In the genomic region with DNA sequence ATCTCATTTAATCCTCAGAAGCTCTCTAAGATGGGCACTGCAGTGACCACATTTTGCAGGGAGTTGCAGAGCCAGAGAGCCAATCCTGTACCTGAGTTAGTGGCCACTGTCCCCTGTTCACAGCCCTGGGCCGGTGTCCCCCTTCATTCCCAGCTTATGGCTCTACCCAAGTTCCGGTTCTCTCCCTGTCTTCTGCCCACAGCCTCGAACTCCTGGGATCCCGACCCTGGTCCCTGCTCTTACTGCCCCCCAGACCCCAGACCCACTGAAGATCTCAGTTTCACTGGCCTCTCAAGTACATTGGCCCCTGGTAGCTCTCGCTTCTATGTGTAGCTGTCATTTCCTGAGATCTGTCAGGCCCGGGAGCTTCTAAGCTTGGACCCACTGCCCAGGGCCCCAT, we compare ENCODE assay signal across 19 cellular contexts. TPM values are rescaled to one million over a fixed set of nuclear protein-coding genes. Genes with fewer than 3 reads are reported as not detected.
DNase-seq lines count a peak whose midpoint lies in the region; ATAC-seq, FAIRE-seq and TF ChIP-seq lines count a peak whose summit lies in the region.
"Had no signal": no experiment of that assay in that cellular context is flagged by ENCODE, and none has a peak within 500 bp of the region (broad histone marks: within the 10 kb centered on the region; RNA-seq: fewer than 3 reads in every experiment).

No MANE protein-coding gene starts in this region.

- H3K27me3 Mint-ChIP-seq in dendritic cell treated with granulocyte-macrophage colony-stimulating factor and Interleukin-4, amounts not matched to agents 40 ng/mL and 50 ng/mL, for 4 days, result peaks cover 6% of the 10 kb centered on the region
- H3K27me3 Mint-ChIP-seq in nephron progenitor cell (ENCODE audit: low read depth, poor library complexity), result peaks cover 11% of the 10 kb centered on the region

- peak overlapping the region; percentile 62 for H3K27ac Mint-ChIP-seq in dendritic cell treated with granulocyte-macrophage colony-stimulating factor and Interleukin-4, amounts not matched to agents 40 ng/mL and 50 ng/mL, for 4 days
- peak overlapping the region; percentile 8 for H3K27ac Mint-ChIP-seq in nephron progenitor cell
- H3K27ac Mint-ChIP-seq: CD8-positive, alpha-beta T cell; H9 had no signal

- intact Hi-C loops in dendritic cell treated with granulocyte-macrophage colony-stimulating factor and Interleukin-4, amounts not matched to agents 40 ng/mL and 50 ng/mL, for 4 days (cut with micrococcal nuclease), result no loop called here

- ATAC-seq in A549, result peak; percentile 27 to 60; a peak in 2 of 6 replicates
- ATAC-seq: CD8-positive, alpha-beta T cell had no signal

- TF ChIP-seq POLR2A in A549 (IDR thresholded peaks at IDR 0.05; ENCODE audit: low read length), result no peak

- no peak for TF ChIP-seq RAD21 in A549 (conservative IDR thresholded peaks at IDR 0.05 in 1 of 2, IDR thresholded peaks at IDR 0.05 in 1 of 2)

- TF ChIP-seq EP300 in A549 (IDR thresholded peaks at IDR 0.05), result no peak

- no peaks in the 10 kb centered on the region for H3K9me3 Mint-ChIP-seq in dendritic cell treated with granulocyte-macrophage colony-stimulating factor and Interleukin-4, amounts not matched to agents 40 ng/mL and 50 ng/mL, for 4 days
- H3K9me3 Mint-ChIP-seq in nephron progenitor cell, result peaks cover 3% of the 10 kb centered on the region
- H3K9me3 Mint-ChIP-seq: CD8-positive, alpha-beta T cell; H9 had no signal

- no peak overlapping the region for H3K27ac ChIP-seq in A549
- H3K27ac ChIP-seq: 22Rv1; BLaER1 treated with 17β-estradiol and CSF1 and Interleukin-3, amounts not matched to agents 10 nM and 100 nM had no signal

- no peak overlapping the region for H3K4me2 ChIP-seq in A549
- H3K4me2 ChIP-seq: BLaER1 treated with 17β-estradiol and CSF1 and Interleukin-3, amounts not matched to agents 10 nM and 100 nM had no signal

- DNase-seq in A549 (ENCODE audit: low read depth in 1 of 2, low spot score in 1 of 2) (no peak), HEK293T (ENCODE audit: extremely low spot score) (peak; percentile 3), nephron progenitor cell (no peak), NK-92 (lab: John Stamatoyannopoulos, UW; ENCODE audit: unreplicated experiment) (no peak), amniotic stem cell (lab: John Stamatoyannopoulos, UW) (no peak), NOMO-1 treated with DMSO at 0.1 percent for 48 hours (lab: John Stamatoyannopoulos, UW; ENCODE audit: unreplicated experiment) (no peak), NCI-H526 (lab: John Stamatoyannopoulos, UW) (no peak)
- DNase-seq: CD8-positive, alpha-beta T cell; DMS 273 treated with DMSO at 0.1 percent for 48 hours; DMS53; DND-41; EL; H9 had no signal

- CTCF ChIA-PET in A549 (lab: Yijun Ruan, JAX), result interaction anchor here (1.0 to 2.6 kb wide), 8 partner anchors 12 to 76 kb away, joined by 3 to 17 read pairs (median 4); a partner anchor contains a TSS
- CTCF ChIA-PET in HEK293T (lab: Yijun Ruan, JAX), result interaction anchor here (0.6 to 1.3 kb wide), 2 partner anchors 34 to 52 kb away, joined by 3 to 10 read pairs; no protein-coding TSS in a partner anchor

- WGBS in A549 (ENCODE audit: missing lambda C conversion rate), result 58% methylated on average over 6 of the region's 6 CpGs

- TF ChIP-seq CTCF in A549 (IDR thresholded peaks at IDR 0.05), result no peak
- no peak for TF ChIP-seq CTCF in nephron progenitor cell (IDR thresholded peaks at IDR 0.05)

- H3K9me3 ChIP-seq in A549, result no peaks in the 10 kb centered on the region
- H3K9me3 ChIP-seq: BLaER1 treated with 17β-estradiol and CSF1 and Interleukin-3, amounts not matched to agents 10 nM and 100 nM had no signal

- H3K4me3 Mint-ChIP-seq in dendritic cell treated with granulocyte-macrophage colony-stimulating factor and Interleukin-4, amounts not matched to agents 40 ng/mL and 50 ng/mL, for 4 days, result no peak overlapping the region
- H3K4me3 Mint-ChIP-seq in nephron progenitor cell, result no peak overlapping the region
- H3K4me3 Mint-ChIP-seq: CD8-positive, alpha-beta T cell; H9 had no signal

- peaks cover 19% of the 10 kb centered on the region for H3K36me3 Mint-ChIP-seq in dendritic cell treated with granulocyte-macrophage colony-stimulating factor and Interleukin-4, amounts not matched to agents 40 ng/mL and 50 ng/mL, for 4 days (ENCODE audit: low read depth)
- H3K36me3 Mint-ChIP-seq in nephron progenitor cell (ENCODE audit: low read depth), result no peaks in the 10 kb centered on the region
- H3K36me3 Mint-ChIP-seq: CD8-positive, alpha-beta T cell had no signal

- FAIRE-seq in A549 (lab: Jason Lieb, UNC), result no peak
- FAIRE-seq: GM12892, H1 had no signal

- no peak overlapping the region for H3K4me3 ChIP-seq in A549
- H3K4me3 ChIP-seq: BLaER1 treated with 17β-estradiol and CSF1 and Interleukin-3, amounts not matched to agents 10 nM and 100 nM had no signal

- H3K4me1 ChIP-seq in A549, result peaks cover 6% of the 10 kb centered on the region

- POLR2A ChIA-PET in A549 (lab: Yijun Ruan, JAX) (no interaction called here), HEK293T (lab: Yijun Ruan, JAX) (no interaction called here)

- peaks cover 63% of the 10 kb centered on the region for H3K4me1 Mint-ChIP-seq in dendritic cell treated with granulocyte-macrophage colony-stimulating factor and Interleukin-4, amounts not matched to agents 40 ng/mL and 50 ng/mL, for 4 days (ENCODE audit: low read depth)
- peaks cover 8% of the 10 kb centered on the region for H3K4me1 Mint-ChIP-seq in nephron progenitor cell
- H3K4me1 Mint-ChIP-seq: H9 had no signal

TF ChIP-seq in A549, 52 proteins besides CTCF, POLR2A, EP300 and RAD21:
- TF ChIP-seq FOSL2 (IDR thresholded peaks at IDR 0.05) (no peak), FOSL2 (CRISPR knock-in tag; IDR thresholded peaks at IDR 0.05) (no peak), HOXB5 (CRISPR knock-in tag; IDR thresholded peaks at IDR 0.05) (no peak), ZSCAN20 (CRISPR knock-in tag; IDR thresholded peaks at IDR 0.05) (no peak), NR3C1 (IDR thresholded peaks at IDR 0.05) (no peak), TP53 (CRISPR knock-in tag; IDR thresholded peaks at IDR 0.05) (no peak), ZNF302 (CRISPR knock-in tag; IDR thresholded peaks at IDR 0.05) (no peak), HOXB13 (CRISPR knock-in tag; IDR thresholded peaks at IDR 0.05; ENCODE audit: low read depth) (no peak), HEYL (CRISPR knock-in tag; IDR thresholded peaks at IDR 0.05) (no peak), POLR2AphosphoS2 (conservative IDR thresholded peaks at IDR 0.05; ENCODE audit: low read length) (no peak), HDAC2 (IDR thresholded peaks at IDR 0.05) (no peak)
- TF ChIP-seq, protein P1, sequence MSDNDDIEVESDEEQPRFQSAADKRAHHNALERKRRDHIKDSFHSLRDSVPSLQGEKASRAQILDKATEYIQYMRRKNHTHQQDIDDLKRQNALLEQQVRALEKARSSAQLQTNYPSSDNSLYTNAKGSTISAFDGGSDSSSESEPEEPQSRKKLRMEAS (IDR thresholded peaks at IDR 0.05), result no peak
TF ChIP-seq in A549: peak in this region for 0.

TF ChIP-seq in HEK293T, 16 proteins besides CTCF, POLR2A, EP300 and RAD21:
- TF ChIP-seq ARNT (IDR thresholded peaks at IDR 0.05) (no peak), TARDBP (IDR thresholded peaks at IDR 0.05) (no peak), BHLHE40 (IDR thresholded peaks at IDR 0.05; ENCODE audit: borderline replicate concordance) (no peak)
TF ChIP-seq in HEK293T: peak in this region for 0.

RNA-seq across cellular contexts. Expression of a gene that starts 12.2 kb away (rescaled TPM):
- polyA plus RNA-seq in A549 (2011; rRNA removed), result 0.25 and 0.34 TPM in 2 replicates
- 0.10 and 0.11 TPM in 2 replicates for polyA plus RNA-seq in A549 (2012; cell fraction: cytosol; rRNA removed)
- 0.06 and 0.31 TPM in 2 replicates for polyA plus RNA-seq in A549 (2012; cell fraction: nucleus; rRNA removed)
- 0.06 TPM in 1 of 3 replicates, not detected in the others for polyA plus RNA-seq in A549 (2017; fragmentation: RNase III; extraction: RNeasy Plus Mini Kit Qiagen cat#74134 plus additional on column Dnase treatment)
- polyA minus RNA-seq in A549 (2011; rRNA and poly(A)+ RNA removed), result not detected in 2 replicates
- polyA plus RNA-seq: AG04450 had no signal

RNA-seq across cellular contexts. Expression of a gene that starts 22.4 kb away (rescaled TPM):
- polyA plus RNA-seq in A549 (2011; rRNA removed) (not detected in 2 replicates), A549 (2017; fragmentation: RNase III; extraction: RNeasy Plus Mini Kit Qiagen cat#74134 plus additional on column Dnase treatment) (not detected in 3 replicates)
- polyA plus RNA-seq in A549 (2012; cell fraction: cytosol; rRNA removed), result not detected in 2 replicates
- not detected in 2 replicates for polyA plus RNA-seq in A549 (2012; cell fraction: nucleus; rRNA removed)
- polyA minus RNA-seq in A549 (2011; rRNA and poly(A)+ RNA removed), result not detected in 2 replicates
- polyA plus RNA-seq: AG04450, H1 had no signal

RNA-seq across cellular contexts. Expression of a gene that starts 58.5 kb away (rescaled TPM):
- not detected in 2 replicates for polyA plus RNA-seq in A549 (2011; rRNA removed)
- polyA plus RNA-seq in A549 (2012; cell fraction: cytosol; rRNA removed), result not detected in 2 replicates
- polyA plus RNA-seq in A549 (2012; cell fraction: nucleus; rRNA removed), result 0.08 TPM in 1 of 2 replicates, not detected in the other
- not detected in 3 replicates for polyA plus RNA-seq in A549 (2017; fragmentation: RNase III; extraction: RNeasy Plus Mini Kit Qiagen cat#74134 plus additional on column Dnase treatment)
- not detected in 2 replicates for polyA minus RNA-seq in A549 (2011; rRNA and poly(A)+ RNA removed)
- polyA plus RNA-seq: AG04450 had no signal
